9 cellular contexts compared by ENCODE assay signal in genomic region chrX:110418220-110418856, GRCh38. TPM values are rescaled to one million over a fixed set of nuclear protein-coding genes. Genes with fewer than 3 reads are reported as not detected.
DNase-seq lines count a peak whose midpoint lies in the region; ATAC-seq and TF ChIP-seq lines count a peak whose summit lies in the region.
"Had no signal": no experiment of that assay in that cellular context is flagged by ENCODE, and none has a peak within 500 bp of the region (broad histone marks: within the 10 kb centered on the region; RNA-seq: fewer than 3 reads in every experiment).

No MANE protein-coding gene starts in this region.

- CTCF ChIA-PET in activated CD4-positive, alpha-beta T cell treated with anti-CD3 and anti-CD28 coated beads, Interleukin-2, amount 10 ng/mL, durations not matched to agents 7 days and 5 days (lab: Charles Lee) = interaction anchor here (1.1 to 2.2 kb wide), 5 partner anchors 10 to 262 kb away, joined by 3 to 8 read pairs (median 6); no protein-coding TSS in a partner anchor

- POLR2A ChIA-PET in activated CD4-positive, alpha-beta T cell treated with anti-CD3 and anti-CD28 coated beads, Interleukin-2, amount 10 ng/mL, durations not matched to agents 7 days and 5 days (lab: Charles Lee) = no interaction called here

- H3K9me3 Mint-ChIP-seq in glutamatergic neuron (ENCODE audit: unreplicated experiment) = no peaks in the 10 kb centered on the region
- H3K9me3 Mint-ChIP-seq in activated CD4-positive, alpha-beta T cell treated with anti-CD3 and anti-CD28 coated beads, Interleukin-2, amount 10 ng/mL, durations not matched to agents 7 days and 5 days = no peaks in the 10 kb centered on the region

- H3K36me3 Mint-ChIP-seq in glutamatergic neuron (ENCODE audit: unreplicated experiment) = no peaks in the 10 kb centered on the region
- H3K36me3 Mint-ChIP-seq in activated CD4-positive, alpha-beta T cell treated with anti-CD3 and anti-CD28 coated beads, Interleukin-2, amount 10 ng/mL, durations not matched to agents 7 days and 5 days (ENCODE audit: low read depth) = no peaks in the 10 kb centered on the region

- H3K27ac Mint-ChIP-seq in glutamatergic neuron (ENCODE audit: unreplicated experiment) = peak overlapping the region; percentile 77
- no peak overlapping the region for H3K27ac Mint-ChIP-seq in activated CD4-positive, alpha-beta T cell treated with anti-CD3 and anti-CD28 coated beads, Interleukin-2, amount 10 ng/mL, durations not matched to agents 7 days and 5 days

- H3K4me1 Mint-ChIP-seq in glutamatergic neuron (ENCODE audit: low read depth, unreplicated experiment) = peaks cover 13% of the 10 kb centered on the region
- no peaks in the 10 kb centered on the region for H3K4me1 Mint-ChIP-seq in activated CD4-positive, alpha-beta T cell treated with anti-CD3 and anti-CD28 coated beads, Interleukin-2, amount 10 ng/mL, durations not matched to agents 7 days and 5 days

- DNase-seq in NCI-H748 (lab: John Stamatoyannopoulos, UW; ENCODE audit: unreplicated experiment) (peak; percentile 56), NCI-H748 treated with DMSO at 0.1 percent for 48 hours (lab: John Stamatoyannopoulos, UW) (no peak), RKO (ENCODE audit: low spot score) (peak; percentile 45), glutamatergic neuron (peak; percentile 24), stromal cell of bone marrow (ENCODE audit: low read depth) (peak; percentile 38)
- no peak for DNase-seq in activated CD4-positive, alpha-beta T cell treated with anti-CD3 and anti-CD28 coated beads, Interleukin-2, amount 10 ng/mL, durations not matched to agents 7 days and 5 days

- no peak overlapping the region for H3K4me3 Mint-ChIP-seq in glutamatergic neuron (ENCODE audit: unreplicated experiment)
- no peak overlapping the region for H3K4me3 Mint-ChIP-seq in activated CD4-positive, alpha-beta T cell treated with anti-CD3 and anti-CD28 coated beads, Interleukin-2, amount 10 ng/mL, durations not matched to agents 7 days and 5 days

- peak; percentile 38 for TF ChIP-seq CTCF in glutamatergic neuron (IDR thresholded peaks at IDR 0.05; ENCODE audit: partially characterized antibody, unreplicated experiment)

- ATAC-seq in GM21423 (IDR thresholded peaks at IDR 0.05; ENCODE audit: unreplicated experiment) (no peak), HG02610 (IDR thresholded peaks at IDR 0.05; ENCODE audit: unreplicated experiment) (no peak)

- no peaks in the 10 kb centered on the region for H3K27me3 Mint-ChIP-seq in glutamatergic neuron (ENCODE audit: unreplicated experiment)
- no peaks in the 10 kb centered on the region for H3K27me3 Mint-ChIP-seq in activated CD4-positive, alpha-beta T cell treated with anti-CD3 and anti-CD28 coated beads, Interleukin-2, amount 10 ng/mL, durations not matched to agents 7 days and 5 days

RNA-seq across cellular contexts. Expression of gene RTL9, which starts 59.7 kb away (rescaled TPM):
- 1.8 TPM for total RNA-seq in glutamatergic neuron (ENCODE audit: unreplicated experiment)
- total RNA-seq in activated CD4-positive, alpha-beta T cell treated with anti-CD3 and anti-CD28 coated beads, Interleukin-2, amount 10 ng/mL, durations not matched to agents 7 days and 5 days = not detected
- total RNA-seq: activated CD8-positive, alpha-beta memory T cell treated with anti-CD3 and anti-CD28 coated beads for 36 hours had no signal

Comparison
In these comparisons a context has a peak if more than half of its experiments do, and no peak if none do; other contexts are left out.
1. DNase-seq: peak in NCI-H748 (single experiment), RKO (single experiment), glutamatergic neuron (single experiment) and stromal cell of bone marrow (single experiment); none in NCI-H748 treated with DMSO at 0.1 percent for 48 hours (single experiment) and activated CD4-positive, alpha-beta T cell treated with anti-CD3 and anti-CD28 coated beads, Interleukin-2, amount 10 ng/mL, durations not matched to agents 7 days and 5 days (single experiment).